ENCODE assay signal across 21 cellular contexts in the genomic region with DNA sequence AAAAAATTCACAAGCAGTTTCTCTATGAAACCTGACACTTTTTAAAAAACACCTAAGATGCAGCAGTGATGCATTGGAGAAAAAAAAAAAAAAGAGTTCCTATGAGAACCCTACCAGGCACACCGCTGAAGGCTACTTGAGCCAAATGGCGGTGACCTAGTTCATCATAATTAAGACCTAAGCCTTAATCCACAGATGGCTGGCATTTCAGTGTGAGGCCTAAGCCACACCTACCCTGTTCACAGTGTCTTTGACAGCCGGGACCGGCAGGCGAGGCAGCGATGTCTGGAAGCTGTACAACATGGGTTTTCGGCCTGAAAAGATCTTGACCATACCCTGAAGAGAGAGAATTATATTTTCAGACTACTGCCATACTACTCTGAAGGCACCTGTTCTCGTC. TPM values are rescaled to one million over a fixed set of nuclear protein-coding genes. Genes with fewer than 3 reads are reported as not detected.
"Had no signal": no experiment of that assay in that cellular context is flagged by ENCODE, and none has a peak within 500 bp of the region (broad histone marks: within the 10 kb centered on the region; RNA-seq: fewer than 3 reads in every experiment).

No MANE protein-coding gene starts in this region.

- H3K27ac Mint-ChIP-seq: memory B cell; mesothelial cell of epicardium; natural killer cell; neural progenitor cell; stimulated activated effector memory CD8-positive, alpha-beta T cell treated with anti-CD3 and anti-CD28 coated beads, Interleukin-12 subunit alpha, Interleukin-12 subunit beta, amount 100 ng/mL, for 72 hours; type B pancreatic cell had no signal

- H3K36me3 Mint-ChIP-seq: mesothelial cell of epicardium, natural killer cell, neural progenitor cell had no signal

- H3K9me3 Mint-ChIP-seq: memory B cell; mesothelial cell of epicardium; natural killer cell; neural progenitor cell; stimulated activated effector memory CD8-positive, alpha-beta T cell treated with anti-CD3 and anti-CD28 coated beads, Interleukin-12 subunit alpha, Interleukin-12 subunit beta, amount 100 ng/mL, for 72 hours; type B pancreatic cell had no signal

- H3K4me3 Mint-ChIP-seq: memory B cell; mesothelial cell of epicardium; natural killer cell; neural progenitor cell; stimulated activated effector memory CD8-positive, alpha-beta T cell treated with anti-CD3 and anti-CD28 coated beads, Interleukin-12 subunit alpha, Interleukin-12 subunit beta, amount 100 ng/mL, for 72 hours; type B pancreatic cell had no signal

- ATAC-seq: esophagus mucosa; heart left ventricle; lower lobe of right lung; natural killer cell; right lobe of liver; stimulated activated effector memory CD8-positive, alpha-beta T cell treated with anti-CD3 and anti-CD28 coated beads, Interleukin-12 subunit alpha, Interleukin-12 subunit beta, amount 100 ng/mL, for 72 hours; stimulated activated naive CD8-positive, alpha-beta T cell treated with anti-CD3 and anti-CD28 coated beads, Interleukin-15, Interleukin-2, amounts not matched to agents 100 U/mL and 50 U/mL, for 24 hours had no signal

- DNase-seq: heart left ventricle; hippocampal formation; kidney glomerular epithelial cell; left ventricle myocardium inferior; lower lobe of right lung; natural killer cell; nucleus accumbens; ovary; right lobe of liver; stimulated activated CD4-positive, alpha-beta T cell treated with anti-CD3 and anti-CD28 coated beads, Interleukin-4, amount 100 ng/mL, for 1 hour; stimulated activated CD8-positive, alpha-beta memory T cell treated with anti-CD3 and anti-CD28 coated beads, Interleukin-4, amount 100 ng/mL, for 48 hours; stimulated activated naive CD8-positive, alpha-beta T cell treated with anti-CD3 and anti-CD28 coated beads, Interleukin-15, Interleukin-2, amounts not matched to agents 100 U/mL and 50 U/mL, for 24 hours; thyroid gland; uterus had no signal

- H3K4me1 Mint-ChIP-seq: memory B cell; mesothelial cell of epicardium; natural killer cell; stimulated activated effector memory CD8-positive, alpha-beta T cell treated with anti-CD3 and anti-CD28 coated beads, Interleukin-12 subunit alpha, Interleukin-12 subunit beta, amount 100 ng/mL, for 72 hours had no signal

- H3K27me3 Mint-ChIP-seq: memory B cell, type B pancreatic cell had no signal

RNA-seq across cellular contexts. Expression of gene TESMIN, which starts 52.4 kb away (rescaled TPM):
- total RNA-seq: myocyte had no signal
